22 cellular contexts compared by ENCODE assay signal in the genomic region with DNA sequence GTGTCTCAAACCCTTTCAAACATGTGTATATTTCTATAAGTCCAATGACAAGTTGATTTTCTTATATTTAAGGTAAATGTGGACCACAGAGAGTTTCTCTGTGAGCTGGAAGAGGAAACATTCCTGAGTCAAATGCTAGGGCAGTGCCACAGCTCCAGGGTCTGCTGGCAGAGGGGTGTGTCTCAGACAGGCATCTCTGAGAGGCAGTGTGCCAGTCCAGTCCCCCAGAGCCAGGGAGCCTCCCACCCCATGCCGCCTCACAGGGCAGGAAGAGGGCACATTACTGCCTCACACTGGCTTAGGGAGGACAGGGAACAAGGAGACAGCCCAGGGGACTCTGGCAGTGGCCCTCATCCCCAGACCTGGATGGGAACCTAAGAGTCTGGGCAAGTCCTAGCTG.
A peak's percentile ranks its signal among the peaks of the same experiment; 100 is the strongest.
DNase-seq lines count a peak whose midpoint lies in the region; ATAC-seq, FAIRE-seq and TF ChIP-seq lines count a peak whose summit lies in the region.
"Had no signal": no experiment of that assay in that cellular context is flagged by ENCODE, and none has a peak within 500 bp of the region (broad histone marks: within the 10 kb centered on the region; RNA-seq: fewer than 3 reads in every experiment).

No MANE protein-coding gene starts in this region.

- no peaks in the 10 kb centered on the region for H3K27me3 ChIP-seq in RWPE2 (ENCODE audit: insufficient read depth, poor library complexity, severe bottlenecking)
- H3K27me3 ChIP-seq in psoas muscle (ENCODE audit: insufficient read depth in 3 of 3, low read length in 2 of 3): no peaks in the 10 kb centered on the region
- H3K27me3 ChIP-seq in H7 (ENCODE audit: control insufficient read depth, insufficient read depth, low read length): no peaks in the 10 kb centered on the region

- 0 out of 3 replicates have a peak, but pooled peaks have one; percentile 10 for ATAC-seq in RWPE2 (ENCODE audit: low read depth)
- peak; percentile 14 to 39 (median 26) for ATAC-seq in psoas muscle
- ATAC-seq: GM23338, HCT116, HepG2 had no signal

- intact Hi-C loops in activated CD4-positive, alpha-beta T cell treated with anti-CD3 and anti-CD28 coated beads, Interleukin-2, amount 10 ng/mL, durations not matched to agents 24 days and 14 days (cut with micrococcal nuclease): no loop called here
- intact Hi-C loops in psoas muscle (cut with DNase I): loop anchor here (10.0 kb wide), 2 partner anchors 69 to 199 kb away; a partner anchor contains a TSS

- H3K27ac ChIP-seq in RWPE2 (ENCODE audit: poor library complexity, severe bottlenecking): no peak overlapping the region
- peak overlapping the region; percentile 72 for H3K27ac ChIP-seq in psoas muscle

- peaks cover 32% of the 10 kb centered on the region for H3K9me3 Mint-ChIP-seq in activated CD4-positive, alpha-beta T cell treated with anti-CD3 and anti-CD28 coated beads, Interleukin-2, amount 10 ng/mL, durations not matched to agents 7 days and 5 days
- H3K9me3 Mint-ChIP-seq in activated CD4-positive, alpha-beta T cell treated with anti-CD3 and anti-CD28 coated beads, Interleukin-2, amount 10 ng/mL, durations not matched to agents 24 days and 14 days: peaks cover 5% of the 10 kb centered on the region

- POLR2A ChIA-PET in activated CD4-positive, alpha-beta T cell treated with anti-CD3 and anti-CD28 coated beads, Interleukin-2, amount 10 ng/mL, durations not matched to agents 7 days and 5 days (lab: Charles Lee): no interaction called here

- no peak overlapping the region for H3K4me3 ChIP-seq in RWPE2 (ENCODE audit: severe bottlenecking)
- no peak overlapping the region for H3K4me3 ChIP-seq in psoas muscle
- no peak overlapping the region for H3K4me3 ChIP-seq in H7 (ENCODE audit: insufficient read depth, low read depth, low read length)
- H3K4me3 ChIP-seq: GM23338 had no signal

- no peaks in the 10 kb centered on the region for H3K36me3 ChIP-seq in RWPE2 (ENCODE audit: low read depth)
- no peaks in the 10 kb centered on the region for H3K36me3 ChIP-seq in psoas muscle (ENCODE audit: insufficient read depth in 1 of 2, low read depth in 1 of 2)
- H3K36me3 ChIP-seq in H7 (replicated peaks; ENCODE audit: control insufficient read depth, insufficient read depth, low read length): no peaks in the 10 kb centered on the region

- H3K36me3 Mint-ChIP-seq in activated CD4-positive, alpha-beta T cell treated with anti-CD3 and anti-CD28 coated beads, Interleukin-2, amount 10 ng/mL, durations not matched to agents 7 days and 5 days (ENCODE audit: low read depth): peaks cover 13% of the 10 kb centered on the region
- peaks cover 2% of the 10 kb centered on the region for H3K36me3 Mint-ChIP-seq in activated CD4-positive, alpha-beta T cell treated with anti-CD3 and anti-CD28 coated beads, Interleukin-2, amount 10 ng/mL, durations not matched to agents 24 days and 14 days (ENCODE audit: low read depth)
- H3K36me3 Mint-ChIP-seq: CD4-positive, alpha-beta memory T cell had no signal

- H3K4me3 Mint-ChIP-seq in activated CD4-positive, alpha-beta T cell treated with anti-CD3 and anti-CD28 coated beads, Interleukin-2, amount 10 ng/mL, durations not matched to agents 7 days and 5 days: no peak overlapping the region
- no peak overlapping the region for H3K4me3 Mint-ChIP-seq in activated CD4-positive, alpha-beta T cell treated with anti-CD3 and anti-CD28 coated beads, Interleukin-2, amount 10 ng/mL, durations not matched to agents 24 days and 14 days
- H3K4me3 Mint-ChIP-seq: B cell; CD4-positive, alpha-beta memory T cell; GM23338 had no signal

- CTCF ChIA-PET in activated CD4-positive, alpha-beta T cell treated with anti-CD3 and anti-CD28 coated beads, Interleukin-2, amount 10 ng/mL, durations not matched to agents 7 days and 5 days (lab: Charles Lee): interaction anchor here (0.6 kb wide), 1 partner anchor 797 kb away, joined by 3 read pairs; no protein-coding TSS in a partner anchor

- TF ChIP-seq CTCF in RWPE2 (IDR thresholded peaks at IDR 0.05; ENCODE audit: poor library complexity, severe bottlenecking): no peak
- no peak for TF ChIP-seq CTCF in psoas muscle (IDR thresholded peaks at IDR 0.05)

- no peaks in the 10 kb centered on the region for H3K9me3 ChIP-seq in RWPE2 (ENCODE audit: severe bottlenecking)
- no peaks in the 10 kb centered on the region for H3K9me3 ChIP-seq in psoas muscle

- H3K27ac Mint-ChIP-seq in activated CD4-positive, alpha-beta T cell treated with anti-CD3 and anti-CD28 coated beads, Interleukin-2, amount 10 ng/mL, durations not matched to agents 7 days and 5 days: peak overlapping the region; percentile 70
- H3K27ac Mint-ChIP-seq in activated CD4-positive, alpha-beta T cell treated with anti-CD3 and anti-CD28 coated beads, Interleukin-2, amount 10 ng/mL, durations not matched to agents 24 days and 14 days: no peak overlapping the region
- H3K27ac Mint-ChIP-seq: B cell, GM23338 had no signal

- H3K4me1 ChIP-seq in RWPE2 (ENCODE audit: insufficient read depth, poor library complexity, severe bottlenecking) (no peaks in the 10 kb centered on the region), psoas muscle (peaks cover 29% of the 10 kb centered on the region)

- WGBS in psoas muscle, 3 donors: 75 to 91% (median 89%) methylated on average over 1 of the region's 1 CpG

- DNase-seq in activated CD4-positive, alpha-beta T cell treated with anti-CD3 and anti-CD28 coated beads, Interleukin-2, amount 10 ng/mL, durations not matched to agents 7 days and 5 days: no peak
- DNase-seq in activated CD4-positive, alpha-beta T cell treated with anti-CD3 and anti-CD28 coated beads, Interleukin-2, amount 10 ng/mL, durations not matched to agents 24 days and 14 days: no peak
- DNase-seq in RWPE2 (ENCODE audit: low spot score): no peak
- no peak for DNase-seq in psoas muscle
- peak; percentile 17 for DNase-seq in urothelium cell line (ENCODE audit: low spot score)
- DNase-seq in H7: no peak
- no peak for DNase-seq in NCI-H2171 (lab: John Stamatoyannopoulos, UW)
- DNase-seq: CD4-positive, alpha-beta memory T cell; KBM-7; MV-4-11; NCI-H2107; NCI-H2227 treated with DMSO at 0.1 percent for 48 hours; NCI-H510A treated with DMSO at 0.1 percent for 48 hours; NCI-H774; OCI-M1; SHP77 had no signal

- peaks cover 62% of the 10 kb centered on the region for H3K4me1 Mint-ChIP-seq in activated CD4-positive, alpha-beta T cell treated with anti-CD3 and anti-CD28 coated beads, Interleukin-2, amount 10 ng/mL, durations not matched to agents 7 days and 5 days
- H3K4me1 Mint-ChIP-seq in activated CD4-positive, alpha-beta T cell treated with anti-CD3 and anti-CD28 coated beads, Interleukin-2, amount 10 ng/mL, durations not matched to agents 24 days and 14 days: peaks cover 49% of the 10 kb centered on the region
- H3K4me1 Mint-ChIP-seq: GM23338 had no signal

- no peak for FAIRE-seq in urothelium cell line (lab: Jason Lieb, UNC)
- FAIRE-seq: GM12892, GM18507, HepG2 had no signal

- H3K27me3 Mint-ChIP-seq in activated CD4-positive, alpha-beta T cell treated with anti-CD3 and anti-CD28 coated beads, Interleukin-2, amount 10 ng/mL, durations not matched to agents 7 days and 5 days: no peaks in the 10 kb centered on the region
- peaks cover 2% of the 10 kb centered on the region for H3K27me3 Mint-ChIP-seq in activated CD4-positive, alpha-beta T cell treated with anti-CD3 and anti-CD28 coated beads, Interleukin-2, amount 10 ng/mL, durations not matched to agents 24 days and 14 days
